7 cellular contexts compared by ENCODE assay signal in genomic region chr19:48994035-48994386, GRCh38. TPM values are rescaled to one million over a fixed set of nuclear protein-coding genes. Genes with fewer than 3 reads are reported as not detected.
DNase-seq lines count a peak whose midpoint lies in the region; ATAC-seq lines count a peak whose summit lies in the region.

No MANE protein-coding gene starts in this region.

- H3K27ac ChIP-seq in iPS DF 6.9 (ENCODE audit: low read length), result no peak overlapping the region

- WGBS in iPS DF 6.9 (ENCODE audit: insufficient coverage, insufficient read length), result no CpG with 5 or more reads among the region's 13 CpGs

- CTCF ChIA-PET in activated CD4-positive, alpha-beta memory T cell treated with anti-CD3 and anti-CD28 coated beads for 36 hours (lab: Charles Lee), result interaction anchor here (0.6 to 2.9 kb wide), 27 partner anchors 10 to 683 kb away, joined by 3 to 41 read pairs (median 5); partner anchors contain the start of genes BAX, FTL, LIN7B and NUCB1

- H3K4me1 ChIP-seq in iPS DF 6.9 (ENCODE audit: control insufficient read depth, insufficient read depth, low read length), result peaks cover 1% of the 10 kb centered on the region; the same call in 1 of the 2 replicates

- peak overlapping the region; percentile 78 for H3K4me3 ChIP-seq in iPS DF 6.9 (ENCODE audit: low read length)

- DNase-seq in HT-29 (ENCODE audit: low spot score) (peak; percentile 54), iPS DF 6.9 (ENCODE audit: low read depth, low spot score) (no peak), HPDE6-E6E7 (ENCODE audit: extremely low spot score) (no peak)
- no peak for DNase-seq in activated CD4-positive, alpha-beta memory T cell treated with anti-CD3 and anti-CD28 coated beads for 36 hours
- DNase-seq in stimulated activated effector memory CD8-positive, alpha-beta T cell treated with anti-CD3 and anti-CD28 coated beads, Interleukin-12 subunit alpha, Interleukin-12 subunit beta, amount 100 ng/mL, for 72 hours (ENCODE audit: low spot score in 2 of 2), result no peak

- no peaks in the 10 kb centered on the region; the same call in 1 of the 2 replicates for H3K36me3 ChIP-seq in iPS DF 6.9 (ENCODE audit: control insufficient read depth, insufficient read depth, low read length)

- POLR2A ChIA-PET in activated CD4-positive, alpha-beta memory T cell treated with anti-CD3 and anti-CD28 coated beads for 36 hours (lab: Charles Lee), result interaction anchor here (0.6 to 2.3 kb wide), 10 partner anchors 15 to 255 kb away, joined by 3 to 7 read pairs (median 3); partner anchors contain the start of genes BAX and FTL

- ATAC-seq in stimulated activated effector memory CD8-positive, alpha-beta T cell treated with anti-CD3 and anti-CD28 coated beads, Interleukin-12 subunit alpha, Interleukin-12 subunit beta, amount 100 ng/mL, for 72 hours, result no peak
- ATAC-seq in GM18858 (IDR thresholded peaks at IDR 0.05; ENCODE audit: unreplicated experiment), result no peak
- ATAC-seq in GM19324 (IDR thresholded peaks at IDR 0.05; ENCODE audit: low FRiP score, unreplicated experiment), result no peak

- intact Hi-C loops in activated CD4-positive, alpha-beta memory T cell treated with anti-CD3 and anti-CD28 coated beads for 36 hours (cut with micrococcal nuclease), result loop anchor here (10.0 kb wide), 1 partner anchor 91 kb away; the partner anchor contains the start of gene SNRNP70

- H3K27me3 Mint-ChIP-seq in activated CD4-positive, alpha-beta memory T cell treated with anti-CD3 and anti-CD28 coated beads for 36 hours, result no peaks in the 10 kb centered on the region

- H3K36me3 Mint-ChIP-seq in activated CD4-positive, alpha-beta memory T cell treated with anti-CD3 and anti-CD28 coated beads for 36 hours, result peaks cover 18% of the 10 kb centered on the region
- H3K36me3 Mint-ChIP-seq in stimulated activated effector memory CD8-positive, alpha-beta T cell treated with anti-CD3 and anti-CD28 coated beads, Interleukin-12 subunit alpha, Interleukin-12 subunit beta, amount 100 ng/mL, for 72 hours, result peaks cover 50% of the 10 kb centered on the region

- no peaks in the 10 kb centered on the region for H3K9me3 Mint-ChIP-seq in activated CD4-positive, alpha-beta memory T cell treated with anti-CD3 and anti-CD28 coated beads for 36 hours
- H3K9me3 Mint-ChIP-seq in stimulated activated effector memory CD8-positive, alpha-beta T cell treated with anti-CD3 and anti-CD28 coated beads, Interleukin-12 subunit alpha, Interleukin-12 subunit beta, amount 100 ng/mL, for 72 hours, result no peaks in the 10 kb centered on the region

- no peaks in the 10 kb centered on the region for H3K27me3 ChIP-seq in iPS DF 6.9 (ENCODE audit: control insufficient read depth, insufficient read depth, low read length)

- H3K4me1 Mint-ChIP-seq in activated CD4-positive, alpha-beta memory T cell treated with anti-CD3 and anti-CD28 coated beads for 36 hours (ENCODE audit: low read depth), result peaks cover 43% of the 10 kb centered on the region
- peaks cover 61% of the 10 kb centered on the region for H3K4me1 Mint-ChIP-seq in stimulated activated effector memory CD8-positive, alpha-beta T cell treated with anti-CD3 and anti-CD28 coated beads, Interleukin-12 subunit alpha, Interleukin-12 subunit beta, amount 100 ng/mL, for 72 hours

- peak overlapping the region; percentile 93 for H3K27ac Mint-ChIP-seq in activated CD4-positive, alpha-beta memory T cell treated with anti-CD3 and anti-CD28 coated beads for 36 hours
- H3K27ac Mint-ChIP-seq in stimulated activated effector memory CD8-positive, alpha-beta T cell treated with anti-CD3 and anti-CD28 coated beads, Interleukin-12 subunit alpha, Interleukin-12 subunit beta, amount 100 ng/mL, for 72 hours, result peak overlapping the region; percentile 100

- peak overlapping the region; percentile 96 for H3K4me3 Mint-ChIP-seq in activated CD4-positive, alpha-beta memory T cell treated with anti-CD3 and anti-CD28 coated beads for 36 hours
- H3K4me3 Mint-ChIP-seq in stimulated activated effector memory CD8-positive, alpha-beta T cell treated with anti-CD3 and anti-CD28 coated beads, Interleukin-12 subunit alpha, Interleukin-12 subunit beta, amount 100 ng/mL, for 72 hours, result peak overlapping the region; percentile 99

- no peaks in the 10 kb centered on the region for H3K9me3 ChIP-seq in iPS DF 6.9 (ENCODE audit: control insufficient read depth, insufficient read depth, low read length)

RNA-seq across cellular contexts. Expression of gene RUVBL2, which starts 0.3 kb away (rescaled TPM):
- 562 and 566 TPM in 2 replicates for total RNA-seq in HT-29 (2014; rRNA removed; shearing (Covaris generic))
- total RNA-seq in activated CD4-positive, alpha-beta memory T cell treated with anti-CD3 and anti-CD28 coated beads for 36 hours, result 100 to 1,000 TPM; 107 to 109 TPM

RNA-seq across cellular contexts. Expression of gene GYS1, which starts 0.9 kb away (rescaled TPM):
- 67.1 and 71.5 TPM in 2 replicates for total RNA-seq in HT-29 (2014; rRNA removed; shearing (Covaris generic))
- total RNA-seq in activated CD4-positive, alpha-beta memory T cell treated with anti-CD3 and anti-CD28 coated beads for 36 hours, result 10 to 100 TPM; 42.2 to 47.6 TPM

RNA-seq across cellular contexts. Expression of gene LHB, which starts 22.9 kb away (rescaled TPM):
- not detected in 2 replicates for total RNA-seq in HT-29 (2014; rRNA removed; shearing (Covaris generic))
- total RNA-seq in activated CD4-positive, alpha-beta memory T cell treated with anti-CD3 and anti-CD28 coated beads for 36 hours, result under 1 TPM in 1 of 2 experiments, not detected in 1; 0.48 TPM

RNA-seq across cellular contexts. Expression of gene FTL, which starts 28.9 kb away (rescaled TPM):
- 5,979 and 6,365 TPM in 2 replicates for total RNA-seq in HT-29 (2014; rRNA removed; shearing (Covaris generic))
- total RNA-seq in activated CD4-positive, alpha-beta memory T cell treated with anti-CD3 and anti-CD28 coated beads for 36 hours, result 100 to 1,000 TPM; 870 to 900 TPM

RNA-seq across cellular contexts. Expression of gene CGB3, which starts 30.1 kb away (rescaled TPM):
- total RNA-seq in HT-29 (2014; rRNA removed; shearing (Covaris generic)), result not detected in 2 replicates
- total RNA-seq in activated CD4-positive, alpha-beta memory T cell treated with anti-CD3 and anti-CD28 coated beads for 36 hours, result not detected
